Comparison of ENCODE assay signal across 1 cellular context in genomic region chr3:150603090-150603887, GRCh38.
TF ChIP-seq lines count a peak whose summit lies in the region.

A gene with protein sequence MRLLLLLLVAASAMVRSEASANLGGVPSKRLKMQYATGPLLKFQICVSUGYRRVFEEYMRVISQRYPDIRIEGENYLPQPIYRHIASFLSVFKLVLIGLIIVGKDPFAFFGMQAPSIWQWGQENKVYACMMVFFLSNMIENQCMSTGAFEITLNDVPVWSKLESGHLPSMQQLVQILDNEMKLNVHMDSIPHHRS (plus strand): TSS chr3:150603321. CDS start chr3:150603363, 42 bp downstream.

TF ChIP-seq in K562, 482 proteins besides CTCF, POLR2A, EP300 and RAD21 (continued from another document and continues in another):
- TF ChIP-seq TFE3 (CRISPR knock-in tag; IDR thresholded peaks at IDR 0.05) (no peak), HNRNPLL (IDR thresholded peaks at IDR 0.05; ENCODE audit: low read depth, low read length, poor library complexity, severe bottlenecking) (peak; percentile 43), PPARD (CRISPR knock-in tag; IDR thresholded peaks at IDR 0.05) (no peak), ZNF23 (CRISPR knock-in tag; IDR thresholded peaks at IDR 0.05) (no peak), ZSCAN32 (CRISPR knock-in tag; IDR thresholded peaks at IDR 0.05) (no peak), RNF2 (IDR thresholded peaks at IDR 0.05) (0 out of 2 replicates have a peak, but pooled peaks have one; percentile 79), ZNF644 (tag; IDR thresholded peaks at IDR 0.05; ENCODE audit: low read depth) (no peak), YY1 (IDR thresholded peaks at IDR 0.05; ENCODE audit: borderline replicate concordance in 1 of 3, control insufficient read depth in 1 of 3, extremely low read depth in 1 of 3, insufficient read depth in 3 of 3, insufficient read length in 1 of 3, insufficient replicate concordance in 2 of 3, low read depth in 1 of 3, low read length in 2 of 3) (peak; percentile 52 to 90 (median 80)), ZFX (CRISPR knock-in tag; IDR thresholded peaks at IDR 0.05) (peak; percentile 100), ZNF175 (CRISPR knock-in tag; IDR thresholded peaks at IDR 0.05; ENCODE audit: low read depth) (no peak), RUNX1 (IDR thresholded peaks at IDR 0.05; ENCODE audit: low read depth) (no peak), TEAD1 (CRISPR knock-in tag; IDR thresholded peaks at IDR 0.05) (0 out of 4 replicates have a peak, but pooled peaks of 1 of the 2 experiments have one; percentile 47), SRSF1 (IDR thresholded peaks at IDR 0.05; ENCODE audit: low read depth, low read length) (no peak), XRCC3 (IDR thresholded peaks at IDR 0.05) (no peak), ZSCAN29 (IDR thresholded peaks at IDR 0.05) (no peak; the same call in 1 of the 2 replicates), ARNT (IDR thresholded peaks at IDR 0.05) (no peak), DNMT1 (IDR thresholded peaks at IDR 0.05) (no peak), ELF1 (tag; IDR thresholded peaks at IDR 0.05) (no peak), MED1 (CRISPR knock-in tag; IDR thresholded peaks at IDR 0.05; ENCODE audit: borderline replicate concordance) (no peak), HNRNPK (IDR thresholded peaks at IDR 0.05; ENCODE audit: low read depth, low read length, poor library complexity, severe bottlenecking) (no peak), ZNF212 (CRISPR knock-in tag; IDR thresholded peaks at IDR 0.05) (no peak), ZBTB17 (CRISPR knock-in tag; IDR thresholded peaks at IDR 0.05) (no peak), TSC22D4 (tag; IDR thresholded peaks at IDR 0.05) (no peak), RBFOX2 (IDR thresholded peaks at IDR 0.05; ENCODE audit: low read depth, low read length) (peak; percentile 100), ZNF165 (CRISPR knock-in tag; IDR thresholded peaks at IDR 0.05; ENCODE audit: borderline replicate concordance) (no peak), L3MBTL2 (IDR thresholded peaks at IDR 0.05) (peak; percentile 84), MCM7 (IDR thresholded peaks at IDR 0.05) (no peak), GABPB1 (CRISPR knock-in tag; IDR thresholded peaks at IDR 0.05) (peak; percentile 50; the same call in 1 of the 2 replicates), NFRKB (IDR thresholded peaks at IDR 0.05; ENCODE audit: low read depth) (peak; percentile 98; the same call in 1 of the 2 replicates), PYGO2 (tag; IDR thresholded peaks at IDR 0.05) (no peak), JUND (IDR thresholded peaks at IDR 0.05; ENCODE audit: borderline replicate concordance, low read depth, low read length) (peak; percentile 9; the same call in 1 of the 2 replicates), JUND (tag; IDR thresholded peaks at IDR 0.05; ENCODE audit: borderline replicate concordance, low read depth, low read length) (peak; percentile 59; the same call in 1 of the 3 replicates)
- TF ChIP-seq, protein P1, sequence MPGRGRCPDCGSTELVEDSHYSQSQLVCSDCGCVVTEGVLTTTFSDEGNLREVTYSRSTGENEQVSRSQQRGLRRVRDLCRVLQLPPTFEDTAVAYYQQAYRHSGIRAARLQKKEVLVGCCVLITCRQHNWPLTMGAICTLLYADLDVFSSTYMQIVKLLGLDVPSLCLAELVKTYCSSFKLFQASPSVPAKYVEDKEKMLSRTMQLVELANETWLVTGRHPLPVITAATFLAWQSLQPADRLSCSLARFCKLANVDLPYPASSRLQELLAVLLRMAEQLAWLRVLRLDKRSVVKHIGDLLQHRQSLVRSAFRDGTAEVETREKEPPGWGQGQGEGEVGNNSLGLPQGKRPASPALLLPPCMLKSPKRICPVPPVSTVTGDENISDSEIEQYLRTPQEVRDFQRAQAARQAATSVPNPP (IDR thresholded peaks at IDR 0.05; ENCODE audit: borderline replicate concordance, insufficient read depth, insufficient read length): no peak
- TF ChIP-seq, protein P2, sequence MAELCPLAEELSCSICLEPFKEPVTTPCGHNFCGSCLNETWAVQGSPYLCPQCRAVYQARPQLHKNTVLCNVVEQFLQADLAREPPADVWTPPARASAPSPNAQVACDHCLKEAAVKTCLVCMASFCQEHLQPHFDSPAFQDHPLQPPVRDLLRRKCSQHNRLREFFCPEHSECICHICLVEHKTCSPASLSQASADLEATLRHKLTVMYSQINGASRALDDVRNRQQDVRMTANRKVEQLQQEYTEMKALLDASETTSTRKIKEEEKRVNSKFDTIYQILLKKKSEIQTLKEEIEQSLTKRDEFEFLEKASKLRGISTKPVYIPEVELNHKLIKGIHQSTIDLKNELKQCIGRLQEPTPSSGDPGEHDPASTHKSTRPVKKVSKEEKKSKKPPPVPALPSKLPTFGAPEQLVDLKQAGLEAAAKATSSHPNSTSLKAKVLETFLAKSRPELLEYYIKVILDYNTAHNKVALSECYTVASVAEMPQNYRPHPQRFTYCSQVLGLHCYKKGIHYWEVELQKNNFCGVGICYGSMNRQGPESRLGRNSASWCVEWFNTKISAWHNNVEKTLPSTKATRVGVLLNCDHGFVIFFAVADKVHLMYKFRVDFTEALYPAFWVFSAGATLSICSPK (IDR thresholded peaks at IDR 0.05; ENCODE audit: borderline replicate concordance): no peak
- TF ChIP-seq, protein P3, sequence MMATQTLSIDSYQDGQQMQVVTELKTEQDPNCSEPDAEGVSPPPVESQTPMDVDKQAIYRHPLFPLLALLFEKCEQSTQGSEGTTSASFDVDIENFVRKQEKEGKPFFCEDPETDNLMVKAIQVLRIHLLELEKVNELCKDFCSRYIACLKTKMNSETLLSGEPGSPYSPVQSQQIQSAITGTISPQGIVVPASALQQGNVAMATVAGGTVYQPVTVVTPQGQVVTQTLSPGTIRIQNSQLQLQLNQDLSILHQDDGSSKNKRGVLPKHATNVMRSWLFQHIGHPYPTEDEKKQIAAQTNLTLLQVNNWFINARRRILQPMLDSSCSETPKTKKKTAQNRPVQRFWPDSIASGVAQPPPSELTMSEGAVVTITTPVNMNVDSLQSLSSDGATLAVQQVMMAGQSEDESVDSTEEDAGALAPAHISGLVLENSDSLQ (IDR thresholded peaks at IDR 0.05): no peak
- TF ChIP-seq, protein P4, sequence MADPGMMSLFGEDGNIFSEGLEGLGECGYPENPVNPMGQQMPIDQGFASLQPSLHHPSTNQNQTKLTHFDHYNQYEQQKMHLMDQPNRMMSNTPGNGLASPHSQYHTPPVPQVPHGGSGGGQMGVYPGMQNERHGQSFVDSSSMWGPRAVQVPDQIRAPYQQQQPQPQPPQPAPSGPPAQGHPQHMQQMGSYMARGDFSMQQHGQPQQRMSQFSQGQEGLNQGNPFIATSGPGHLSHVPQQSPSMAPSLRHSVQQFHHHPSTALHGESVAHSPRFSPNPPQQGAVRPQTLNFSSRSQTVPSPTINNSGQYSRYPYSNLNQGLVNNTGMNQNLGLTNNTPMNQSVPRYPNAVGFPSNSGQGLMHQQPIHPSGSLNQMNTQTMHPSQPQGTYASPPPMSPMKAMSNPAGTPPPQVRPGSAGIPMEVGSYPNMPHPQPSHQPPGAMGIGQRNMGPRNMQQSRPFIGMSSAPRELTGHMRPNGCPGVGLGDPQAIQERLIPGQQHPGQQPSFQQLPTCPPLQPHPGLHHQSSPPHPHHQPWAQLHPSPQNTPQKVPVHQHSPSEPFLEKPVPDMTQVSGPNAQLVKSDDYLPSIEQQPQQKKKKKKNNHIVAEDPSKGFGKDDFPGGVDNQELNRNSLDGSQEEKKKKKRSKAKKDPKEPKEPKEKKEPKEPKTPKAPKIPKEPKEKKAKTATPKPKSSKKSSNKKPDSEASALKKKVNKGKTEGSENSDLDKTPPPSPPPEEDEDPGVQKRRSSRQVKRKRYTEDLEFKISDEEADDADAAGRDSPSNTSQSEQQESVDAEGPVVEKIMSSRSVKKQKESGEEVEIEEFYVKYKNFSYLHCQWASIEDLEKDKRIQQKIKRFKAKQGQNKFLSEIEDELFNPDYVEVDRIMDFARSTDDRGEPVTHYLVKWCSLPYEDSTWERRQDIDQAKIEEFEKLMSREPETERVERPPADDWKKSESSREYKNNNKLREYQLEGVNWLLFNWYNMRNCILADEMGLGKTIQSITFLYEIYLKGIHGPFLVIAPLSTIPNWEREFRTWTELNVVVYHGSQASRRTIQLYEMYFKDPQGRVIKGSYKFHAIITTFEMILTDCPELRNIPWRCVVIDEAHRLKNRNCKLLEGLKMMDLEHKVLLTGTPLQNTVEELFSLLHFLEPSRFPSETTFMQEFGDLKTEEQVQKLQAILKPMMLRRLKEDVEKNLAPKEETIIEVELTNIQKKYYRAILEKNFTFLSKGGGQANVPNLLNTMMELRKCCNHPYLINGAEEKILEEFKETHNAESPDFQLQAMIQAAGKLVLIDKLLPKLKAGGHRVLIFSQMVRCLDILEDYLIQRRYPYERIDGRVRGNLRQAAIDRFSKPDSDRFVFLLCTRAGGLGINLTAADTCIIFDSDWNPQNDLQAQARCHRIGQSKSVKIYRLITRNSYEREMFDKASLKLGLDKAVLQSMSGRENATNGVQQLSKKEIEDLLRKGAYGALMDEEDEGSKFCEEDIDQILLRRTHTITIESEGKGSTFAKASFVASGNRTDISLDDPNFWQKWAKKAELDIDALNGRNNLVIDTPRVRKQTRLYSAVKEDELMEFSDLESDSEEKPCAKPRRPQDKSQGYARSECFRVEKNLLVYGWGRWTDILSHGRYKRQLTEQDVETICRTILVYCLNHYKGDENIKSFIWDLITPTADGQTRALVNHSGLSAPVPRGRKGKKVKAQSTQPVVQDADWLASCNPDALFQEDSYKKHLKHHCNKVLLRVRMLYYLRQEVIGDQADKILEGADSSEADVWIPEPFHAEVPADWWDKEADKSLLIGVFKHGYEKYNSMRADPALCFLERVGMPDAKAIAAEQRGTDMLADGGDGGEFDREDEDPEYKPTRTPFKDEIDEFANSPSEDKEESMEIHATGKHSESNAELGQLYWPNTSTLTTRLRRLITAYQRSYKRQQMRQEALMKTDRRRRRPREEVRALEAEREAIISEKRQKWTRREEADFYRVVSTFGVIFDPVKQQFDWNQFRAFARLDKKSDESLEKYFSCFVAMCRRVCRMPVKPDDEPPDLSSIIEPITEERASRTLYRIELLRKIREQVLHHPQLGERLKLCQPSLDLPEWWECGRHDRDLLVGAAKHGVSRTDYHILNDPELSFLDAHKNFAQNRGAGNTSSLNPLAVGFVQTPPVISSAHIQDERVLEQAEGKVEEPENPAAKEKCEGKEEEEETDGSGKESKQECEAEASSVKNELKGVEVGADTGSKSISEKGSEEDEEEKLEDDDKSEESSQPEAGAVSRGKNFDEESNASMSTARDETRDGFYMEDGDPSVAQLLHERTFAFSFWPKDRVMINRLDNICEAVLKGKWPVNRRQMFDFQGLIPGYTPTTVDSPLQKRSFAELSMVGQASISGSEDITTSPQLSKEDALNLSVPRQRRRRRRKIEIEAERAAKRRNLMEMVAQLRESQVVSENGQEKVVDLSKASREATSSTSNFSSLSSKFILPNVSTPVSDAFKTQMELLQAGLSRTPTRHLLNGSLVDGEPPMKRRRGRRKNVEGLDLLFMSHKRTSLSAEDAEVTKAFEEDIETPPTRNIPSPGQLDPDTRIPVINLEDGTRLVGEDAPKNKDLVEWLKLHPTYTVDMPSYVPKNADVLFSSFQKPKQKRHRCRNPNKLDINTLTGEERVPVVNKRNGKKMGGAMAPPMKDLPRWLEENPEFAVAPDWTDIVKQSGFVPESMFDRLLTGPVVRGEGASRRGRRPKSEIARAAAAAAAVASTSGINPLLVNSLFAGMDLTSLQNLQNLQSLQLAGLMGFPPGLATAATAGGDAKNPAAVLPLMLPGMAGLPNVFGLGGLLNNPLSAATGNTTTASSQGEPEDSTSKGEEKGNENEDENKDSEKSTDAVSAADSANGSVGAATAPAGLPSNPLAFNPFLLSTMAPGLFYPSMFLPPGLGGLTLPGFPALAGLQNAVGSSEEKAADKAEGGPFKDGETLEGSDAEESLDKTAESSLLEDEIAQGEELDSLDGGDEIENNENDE (IDR thresholded peaks at IDR 0.05; ENCODE audit: low read depth, low read length): no peak
- TF ChIP-seq, protein P5, sequence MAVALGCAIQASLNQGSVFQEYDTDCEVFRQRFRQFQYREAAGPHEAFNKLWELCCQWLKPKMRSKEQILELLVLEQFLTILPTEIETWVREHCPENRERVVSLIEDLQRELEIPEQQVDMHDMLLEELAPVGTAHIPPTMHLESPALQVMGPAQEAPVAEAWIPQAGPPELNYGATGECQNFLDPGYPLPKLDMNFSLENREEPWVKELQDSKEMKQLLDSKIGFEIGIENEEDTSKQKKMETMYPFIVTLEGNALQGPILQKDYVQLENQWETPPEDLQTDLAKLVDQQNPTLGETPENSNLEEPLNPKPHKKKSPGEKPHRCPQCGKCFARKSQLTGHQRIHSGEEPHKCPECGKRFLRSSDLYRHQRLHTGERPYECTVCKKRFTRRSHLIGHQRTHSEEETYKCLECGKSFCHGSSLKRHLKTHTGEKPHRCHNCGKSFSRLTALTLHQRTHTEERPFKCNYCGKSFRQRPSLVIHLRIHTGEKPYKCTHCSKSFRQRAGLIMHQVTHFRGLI (CRISPR knock-in tag; IDR thresholded peaks at IDR 0.05): no peak
- TF ChIP-seq, protein P6, sequence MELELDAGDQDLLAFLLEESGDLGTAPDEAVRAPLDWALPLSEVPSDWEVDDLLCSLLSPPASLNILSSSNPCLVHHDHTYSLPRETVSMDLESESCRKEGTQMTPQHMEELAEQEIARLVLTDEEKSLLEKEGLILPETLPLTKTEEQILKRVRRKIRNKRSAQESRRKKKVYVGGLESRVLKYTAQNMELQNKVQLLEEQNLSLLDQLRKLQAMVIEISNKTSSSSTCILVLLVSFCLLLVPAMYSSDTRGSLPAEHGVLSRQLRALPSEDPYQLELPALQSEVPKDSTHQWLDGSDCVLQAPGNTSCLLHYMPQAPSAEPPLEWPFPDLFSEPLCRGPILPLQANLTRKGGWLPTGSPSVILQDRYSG (tag; conservative IDR thresholded peaks at IDR 0.05; ENCODE audit: low read depth): no peak
